In genomic region chr2:121095257-121096080, GRCh38 we compare ENCODE assay signal across 8 cellular contexts.
DNase-seq lines count a peak whose midpoint lies in the region; ATAC-seq and TF ChIP-seq lines count a peak whose summit lies in the region.

No MANE protein-coding gene starts in this region.

- H3K27ac ChIP-seq in dorsolateral prefrontal cortex = no peak overlapping the region

- intact Hi-C loops in dorsolateral prefrontal cortex (cut with DNase I) = loop anchor here in 1 of 2 donors (2.0 to 10.0 kb wide), 2 partner anchors 261 to 649 kb away; no protein-coding TSS in a partner anchor
- intact Hi-C loops in mucosa of descending colon (cut with DNase I, micrococcal nuclease) = loop anchor here in 1 of 2 donors (10.0 kb wide), 1 partner anchor 259 kb away; no protein-coding TSS in a partner anchor

- ATAC-seq in mucosa of descending colon (peak; percentile 88), GM18909 (IDR thresholded peaks at IDR 0.05; ENCODE audit: poor library complexity, unreplicated experiment) (no peak)

- H3K4me3 ChIP-seq in dorsolateral prefrontal cortex = no peak overlapping the region
- no peak overlapping the region for H3K4me3 ChIP-seq in mucosa of descending colon

- no peaks in the 10 kb centered on the region for H3K27me3 ChIP-seq in dorsolateral prefrontal cortex

- peak; percentile 29 for DNase-seq in stimulated activated CD4-positive, alpha-beta T cell treated with anti-CD3 and anti-CD28 coated beads, Interleukin-1b, Interleukin-23, amount 100 ng/mL, for 48 hours
- no peak for DNase-seq in stimulated activated CD4-positive, alpha-beta T cell treated with anti-CD3 and anti-CD28 coated beads, Interleukin-12 subunit alpha, Interleukin-12 subunit beta, amount 100 ng/mL, for 4 hours
- DNase-seq in HPDE6-E6E7 (ENCODE audit: extremely low spot score) = peak; percentile 75
- peak; percentile 69 for DNase-seq in OCI-M1 (lab: John Stamatoyannopoulos, UW)
- DNase-seq in dorsolateral prefrontal cortex = peak in 9 of 10 donors; percentile 49 to 79 (median 67)
- peak; percentile 66 to 85 (median 84) for DNase-seq in mucosa of descending colon
- DNase-seq in NCI-H1105 (lab: John Stamatoyannopoulos, UW) = no peak

- no peaks in the 10 kb centered on the region for H3K4me1 ChIP-seq in mucosa of descending colon (ENCODE audit: low read depth)

- no peaks in the 10 kb centered on the region for H3K36me3 ChIP-seq in mucosa of descending colon (ENCODE audit: low read depth)

- TF ChIP-seq CTCF in dorsolateral prefrontal cortex (IDR thresholded peaks at IDR 0.05 in 54 of 56, conservative IDR thresholded peaks at IDR 0.05 in 2 of 56; ENCODE audit: low read depth in 1 of 56, partially characterized antibody in 56 of 56) = peak; percentile 22 to 79 (median 71)
- TF ChIP-seq CTCF in mucosa of descending colon (IDR thresholded peaks at IDR 0.05) = peak; percentile 38

- no peaks in the 10 kb centered on the region for H3K9me3 ChIP-seq in mucosa of descending colon

Comparison
In these comparisons a context has a peak if more than half of its experiments do, and no peak if none do; other contexts are left out.
1. DNase-seq: peak in stimulated activated CD4-positive, alpha-beta T cell treated with anti-CD3 and anti-CD28 coated beads, Interleukin-1b, Interleukin-23, amount 100 ng/mL, for 48 hours (single experiment), HPDE6-E6E7 (single experiment), OCI-M1 (single experiment), dorsolateral prefrontal cortex (9 of 10) and mucosa of descending colon (3 of 3); none in stimulated activated CD4-positive, alpha-beta T cell treated with anti-CD3 and anti-CD28 coated beads, Interleukin-12 subunit alpha, Interleukin-12 subunit beta, amount 100 ng/mL, for 4 hours (single experiment) and NCI-H1105 (single experiment).